21 cellular contexts compared by ENCODE assay signal in the genomic region with DNA sequence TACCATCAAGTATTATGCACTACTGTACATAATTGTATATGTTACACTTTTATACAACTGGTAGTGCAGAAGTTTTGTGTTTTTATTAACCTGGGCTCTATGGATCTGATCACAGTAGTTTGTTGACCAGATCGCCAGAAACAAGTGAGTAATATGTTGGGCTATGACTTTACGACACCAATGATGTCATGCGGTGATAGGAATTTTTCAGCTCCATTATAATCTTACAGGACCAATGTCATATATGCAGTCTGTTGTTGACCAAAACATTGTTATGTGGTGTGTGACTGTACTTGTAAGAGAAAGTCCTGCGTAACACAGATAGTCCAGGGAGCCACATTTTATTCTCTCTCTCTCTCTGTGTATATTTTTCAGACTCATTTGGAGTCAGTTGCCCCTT. TPM values are rescaled to one million over a fixed set of nuclear protein-coding genes. Genes with fewer than 3 reads are reported as not detected.
DNase-seq lines count a peak whose midpoint lies in the region; ATAC-seq and TF ChIP-seq lines count a peak whose summit lies in the region.
"Had no signal": no experiment of that assay in that cellular context is flagged by ENCODE, and none has a peak within 500 bp of the region (broad histone marks: within the 10 kb centered on the region; RNA-seq: fewer than 3 reads in every experiment).

No MANE protein-coding gene starts in this region.

- H3K23ac ChIP-seq in trophoblast cell (ENCODE audit: low read length), result no peak overlapping the region

- H2BK12ac ChIP-seq in trophoblast cell (ENCODE audit: low read length), result no peak overlapping the region

- no peak overlapping the region for H3K9ac ChIP-seq in trophoblast cell (ENCODE audit: low read length)
- H3K9ac ChIP-seq: BLaER1 treated with 17β-estradiol and CSF1 and Interleukin-3, amounts not matched to agents 10 nM and 100 nM; GM23248 had no signal

- no peak for TF ChIP-seq POLR2A in esophagus muscularis mucosa (IDR thresholded peaks at IDR 0.05; ENCODE audit: low read depth)

- H3K4me1 ChIP-seq in esophagus muscularis mucosa (peaks cover 8 to 9% (median 8%) of the 10 kb centered on the region in 4 donors), trophoblast cell (ENCODE audit: control insufficient read depth in 1 of 2, insufficient read depth in 2 of 2, low read length in 2 of 2) (peaks cover 7 to 9% of the 10 kb centered on the region in 2 experiments)
- H3K4me1 ChIP-seq: BE2C had no signal

- H3K14ac ChIP-seq in trophoblast cell (ENCODE audit: low read length), result no peak overlapping the region

- no peak overlapping the region for H3K27ac ChIP-seq in esophagus muscularis mucosa (replicated peaks in 1 of 4)
- H3K27ac ChIP-seq in trophoblast cell (ENCODE audit: low read depth, low read length), result no peak overlapping the region
- no peak overlapping the region for H3K27ac ChIP-seq in coronary artery
- H3K27ac ChIP-seq: A549; BLaER1 treated with 17β-estradiol and CSF1 and Interleukin-3, amounts not matched to agents 10 nM and 100 nM; GM23248 had no signal

- no peak overlapping the region for H2AFZ ChIP-seq in trophoblast cell (ENCODE audit: insufficient read depth, low read length, poor library complexity)
- H2AFZ ChIP-seq: GM23248 had no signal

- no peak overlapping the region for H3K4ac ChIP-seq in trophoblast cell (ENCODE audit: low read depth, low read length)

- no peak overlapping the region for H2AK5ac ChIP-seq in trophoblast cell (ENCODE audit: low read length)

- H4K12ac ChIP-seq in trophoblast cell (ENCODE audit: low read depth, low read length), result no peak overlapping the region

- DNase-seq in ELR (ENCODE audit: low read depth) (peak; percentile 13), RKO (ENCODE audit: low spot score) (peak; percentile 2), esophagus muscularis mucosa (ENCODE audit: extremely low spot score) (peak; percentile 29), trophoblast cell (peak; percentile 54 to 85), NCI-H69 (lab: John Stamatoyannopoulos, UW) (no peak), coronary artery (ENCODE audit: low spot score) (no peak)
- DNase-seq: 8988T; ACHN; AML-193; BE2C; CD4-positive, alpha-beta T cell; CD8-positive, alpha-beta memory T cell; DMS53; DMS79 treated with DMSO at 0.1 percent for 48 hours; GM23248; H7; HCEC 1CT had no signal

- H2BK5ac ChIP-seq in trophoblast cell (ENCODE audit: low read depth, low read length, poor library complexity), result no peak overlapping the region

- intact Hi-C loops in esophagus muscularis mucosa (cut with DNase I), result no loop called here

- TF ChIP-seq EP300 in esophagus muscularis mucosa (IDR thresholded peaks at IDR 0.05), result no peak

- no peak overlapping the region for H4K91ac ChIP-seq in trophoblast cell (ENCODE audit: low read depth, low read length)

- H3K18ac ChIP-seq in trophoblast cell (ENCODE audit: low read length), result no peak overlapping the region

- H4K8ac ChIP-seq in trophoblast cell (ENCODE audit: low read depth, low read length), result no peak overlapping the region

- H3K36me3 ChIP-seq in esophagus muscularis mucosa (no peaks in the 10 kb centered on the region), trophoblast cell (ENCODE audit: control insufficient read depth in 1 of 2, insufficient read depth in 2 of 2, low read length in 2 of 2) (no peaks in the 10 kb centered on the region)
- H3K36me3 ChIP-seq: BE2C; BLaER1 treated with 17β-estradiol and CSF1 and Interleukin-3, amounts not matched to agents 10 nM and 100 nM had no signal

- H2BK120ac ChIP-seq in trophoblast cell (ENCODE audit: insufficient read depth, low read length, poor library complexity), result no peak overlapping the region

- H3K27me3 ChIP-seq in esophagus muscularis mucosa (peaks cover 8 to 26% (median 14%) of the 10 kb centered on the region in 4 donors), trophoblast cell (ENCODE audit: insufficient read depth, low read length) (peaks cover 19% of the 10 kb centered on the region)

- no peak overlapping the region for H3K4me2 ChIP-seq in trophoblast cell (ENCODE audit: low read length)
- H3K4me2 ChIP-seq: A549; BLaER1 treated with 17β-estradiol and CSF1 and Interleukin-3, amounts not matched to agents 10 nM and 100 nM had no signal

- no peaks in the 10 kb centered on the region for H3K79me2 ChIP-seq in trophoblast cell (ENCODE audit: control insufficient read depth, insufficient read depth, low read length, poor library complexity)

- 92% methylated on average over 4 of the region's 4 CpGs for WGBS in esophagus muscularis mucosa
- no CpG with 5 or more reads among the region's 4 CpGs for WGBS in trophoblast cell (ENCODE audit: extremely low coverage, insufficient coverage, insufficient read length)

- H3K9me3 ChIP-seq in esophagus muscularis mucosa (no peaks in the 10 kb centered on the region), trophoblast cell (ENCODE audit: insufficient read depth, low read depth, low read length) (peaks cover 7% of the 10 kb centered on the region)
- H3K9me3 ChIP-seq: BE2C had no signal

- H3K4me3 ChIP-seq in esophagus muscularis mucosa (no peak overlapping the region), trophoblast cell (ENCODE audit: low read depth, low read length) (no peak overlapping the region), coronary artery (no peak overlapping the region)
- H3K4me3 ChIP-seq: A549; BLaER1 treated with 17β-estradiol and CSF1 and Interleukin-3, amounts not matched to agents 10 nM and 100 nM; GM23248 had no signal

- ATAC-seq in HG03045 (IDR thresholded peaks at IDR 0.05; ENCODE audit: unreplicated experiment), result no peak
- ATAC-seq: A549 had no signal

- TF ChIP-seq CTCF in esophagus muscularis mucosa (IDR thresholded peaks at IDR 0.05) (no peak), coronary artery (IDR thresholded peaks at IDR 0.05) (no peak)

- H3K79me1 ChIP-seq in trophoblast cell (ENCODE audit: low read length), result peaks cover 1% of the 10 kb centered on the region

RNA-seq across cellular contexts. Expression of gene ACOXL, which starts 4.5 kb away (rescaled TPM):
- total RNA-seq in esophagus muscularis mucosa, result not detected
- polyA plus RNA-seq in trophoblast cell (2013), result 0.08 and 0.14 TPM in 2 replicates
- total RNA-seq: CD4-positive, alpha-beta T cell; Daoy; GM23248 had no signal
- polyA plus RNA-seq: A549; CD8-positive, alpha-beta memory T cell; GM23248 had no signal

RNA-seq across cellular contexts. Expression of gene BUB1, which starts 50.1 kb away (rescaled TPM):
- 1 to 10 TPM in 2 of 4 donors, under 1 TPM in 1, not detected in 1; 0.80 to 1.8 (median 1.1) TPM for total RNA-seq in esophagus muscularis mucosa
- polyA plus RNA-seq in trophoblast cell (2013), result 33.7 and 37.0 TPM in 2 replicates

Comparison
In these comparisons a context has a peak if more than half of its experiments do, and no peak if none do; other contexts are left out.
1. DNase-seq: peak in ELR (single experiment), RKO (single experiment), esophagus muscularis mucosa (single experiment) and trophoblast cell (2 of 2); none in NCI-H69 (single experiment) and coronary artery (single experiment).